Comparison of ENCODE assay signal across 16 cellular contexts in genomic region chr22:43232445-43232844, GRCh38. TPM values are rescaled to one million over a fixed set of nuclear protein-coding genes. Genes with fewer than 3 reads are reported as not detected.
DNase-seq lines count a peak whose midpoint lies in the region; ATAC-seq and TF ChIP-seq lines count a peak whose summit lies in the region.
"Had no signal": no experiment of that assay in that cellular context is flagged by ENCODE, and none has a peak within 500 bp of the region (broad histone marks: within the 10 kb centered on the region; RNA-seq: fewer than 3 reads in every experiment).

No MANE protein-coding gene starts in this region.

- H3K56ac ChIP-seq in H9 (ENCODE audit: insufficient read length, low read depth, low read length), result no peak overlapping the region

- H3K79me2 ChIP-seq in H9 (ENCODE audit: insufficient read depth, low read length), result no peaks in the 10 kb centered on the region

- no peak overlapping the region for H3K4ac ChIP-seq in H9 (ENCODE audit: low read depth, low read length)

- H3K4me3 ChIP-seq in left lung, result no peak overlapping the region
- H3K4me3 ChIP-seq: GM23338, K562 had no signal

- H3K27me3 ChIP-seq in H9 (ENCODE audit: insufficient read depth, low read length) (no peaks in the 10 kb centered on the region), left lung (no peaks in the 10 kb centered on the region)
- H3K27me3 ChIP-seq: BE2C had no signal

- no peak overlapping the region for H2BK120ac ChIP-seq in H9 (ENCODE audit: low read depth, low read length, poor library complexity, severe bottlenecking)

- H3K23ac ChIP-seq in H9 (ENCODE audit: insufficient read length, low read depth, low read length), result no peak overlapping the region

- no peaks in the 10 kb centered on the region for H4K20me1 ChIP-seq in H9 (ENCODE audit: control insufficient read depth, insufficient read depth, insufficient read length)

- no peak overlapping the region for H4K91ac ChIP-seq in H9 (ENCODE audit: insufficient read length, low read depth, low read length)

- no peak overlapping the region for H3T11ph ChIP-seq in H9 (ENCODE audit: low read length)

- WGBS in H9 (ENCODE audit: extremely low coverage, insufficient read length, low lambda C conversion rate), result no CpG with 5 or more reads among the region's 8 CpGs

- H4K5ac ChIP-seq in H9 (ENCODE audit: insufficient read length, low read depth, low read length), result no peak overlapping the region

- H3K27me3 Mint-ChIP-seq in H9 (ENCODE audit: low read depth), result peaks cover 7% of the 10 kb centered on the region
- peaks cover 13% of the 10 kb centered on the region for H3K27me3 Mint-ChIP-seq in T-helper 17 cell
- H3K27me3 Mint-ChIP-seq in CD14-positive monocyte (ENCODE audit: low read depth in 3 of 3), result peaks cover 0 to 3% (median 2%) of the 10 kb centered on the region in 3 donors

- H3K4me3 Mint-ChIP-seq in H9, result no peak overlapping the region
- peak overlapping the region; percentile 41 for H3K4me3 Mint-ChIP-seq in T-helper 17 cell
- H3K4me3 Mint-ChIP-seq in stimulated activated effector memory CD8-positive, alpha-beta T cell treated with anti-CD3 and anti-CD28 coated beads, Interleukin-12 subunit alpha, Interleukin-12 subunit beta, amount 100 ng/mL, for 72 hours, result no peak overlapping the region
- no peak overlapping the region for H3K4me3 Mint-ChIP-seq in CD14-positive monocyte
- H3K4me3 Mint-ChIP-seq: CD4-positive, alpha-beta T cell; GM23338 had no signal

- H3K18ac ChIP-seq in H9 (ENCODE audit: insufficient read length, low read depth, low read length), result no peak overlapping the region

- no peak overlapping the region for H3K4me2 ChIP-seq in H9 (ENCODE audit: insufficient read depth, insufficient read length, low read length)
- H3K4me2 ChIP-seq: GM23338 had no signal

- H3K23me2 ChIP-seq in H9 (ENCODE audit: insufficient read length, low read depth, low read length, poor library complexity, severe bottlenecking), result no peaks in the 10 kb centered on the region

- H2BK5ac ChIP-seq in H9 (ENCODE audit: insufficient read length, low read length), result no peak overlapping the region

- no peaks in the 10 kb centered on the region; a peak in 1 of 5 replicates for H3K9me3 Mint-ChIP-seq in H9
- H3K9me3 Mint-ChIP-seq in stimulated activated effector memory CD8-positive, alpha-beta T cell treated with anti-CD3 and anti-CD28 coated beads, Interleukin-12 subunit alpha, Interleukin-12 subunit beta, amount 100 ng/mL, for 72 hours, result no peaks in the 10 kb centered on the region
- H3K9me3 Mint-ChIP-seq in CD14-positive monocyte, result peaks cover 0 to 2% (median 0%) of the 10 kb centered on the region in 7 donors
- H3K9me3 Mint-ChIP-seq: CD4-positive, alpha-beta T cell; GM23338 had no signal

- no peak for TF ChIP-seq CTCF in H9 (conservative IDR thresholded peaks at IDR 0.05)
- no peak for TF ChIP-seq CTCF in left lung (IDR thresholded peaks at IDR 0.05)
- TF ChIP-seq CTCF in CD14-positive monocyte (IDR thresholded peaks at IDR 0.05), result no peak

- H3K27ac Mint-ChIP-seq in H9 (peak overlapping the region in 2 of 3 experiments; percentile 29 to 93; a peak in 2 of 7 replicates), T-helper 17 cell (no peak overlapping the region), CD14-positive monocyte (no peak overlapping the region)
- H3K27ac Mint-ChIP-seq in stimulated activated effector memory CD8-positive, alpha-beta T cell treated with anti-CD3 and anti-CD28 coated beads, Interleukin-12 subunit alpha, Interleukin-12 subunit beta, amount 100 ng/mL, for 72 hours, result peak overlapping the region; percentile 74
- H3K27ac Mint-ChIP-seq: CD4-positive, alpha-beta T cell; GM23338 had no signal

- H2AFZ ChIP-seq in H9 (ENCODE audit: low read length), result no peak overlapping the region
- H2AFZ ChIP-seq: GM23338 had no signal

- no peak overlapping the region for H4K8ac ChIP-seq in H9 (replicated peaks; ENCODE audit: insufficient read length, low read depth, low read length)

- DNase-seq in H9, result no peak
- no peak for DNase-seq in T-helper 17 cell
- DNase-seq in left lung, result no peak
- DNase-seq in stimulated activated effector memory CD8-positive, alpha-beta T cell treated with anti-CD3 and anti-CD28 coated beads, Interleukin-12 subunit alpha, Interleukin-12 subunit beta, amount 100 ng/mL, for 72 hours (ENCODE audit: low spot score in 2 of 2), result no peak
- DNase-seq in ACHN, result no peak
- no peak for DNase-seq in CD14-positive monocyte (ENCODE audit: low spot score)
- DNase-seq: BE2C; C1 segment of cervical spinal cord; Caco-2; CD4-positive, alpha-beta T cell; DMS79; GDM1; H7 had no signal

- H3K4me1 Mint-ChIP-seq in H9 (peaks cover 17 to 22% of the 10 kb centered on the region in 2 experiments), T-helper 17 cell (peaks cover 5% of the 10 kb centered on the region), CD14-positive monocyte (peaks cover 5% of the 10 kb centered on the region)
- peaks cover 7% of the 10 kb centered on the region for H3K4me1 Mint-ChIP-seq in stimulated activated effector memory CD8-positive, alpha-beta T cell treated with anti-CD3 and anti-CD28 coated beads, Interleukin-12 subunit alpha, Interleukin-12 subunit beta, amount 100 ng/mL, for 72 hours

- no peak overlapping the region for H3K9ac ChIP-seq in H9 (ENCODE audit: extremely low read depth, insufficient read length, low read length)

- no peak overlapping the region for H2AK5ac ChIP-seq in H9 (ENCODE audit: insufficient read length, low read length)

- no peaks in the 10 kb centered on the region for H3K36me3 ChIP-seq in left lung
- H3K36me3 ChIP-seq: BE2C had no signal

- H2BK20ac ChIP-seq in H9 (ENCODE audit: low read depth, low read length, poor library complexity, severe bottlenecking), result no peak overlapping the region

- no peak for ATAC-seq in T-helper 17 cell
- ATAC-seq in left lung, result peak; percentile 26
- no peak for ATAC-seq in stimulated activated effector memory CD8-positive, alpha-beta T cell treated with anti-CD3 and anti-CD28 coated beads, Interleukin-12 subunit alpha, Interleukin-12 subunit beta, amount 100 ng/mL, for 72 hours
- ATAC-seq in HG02623 (IDR thresholded peaks at IDR 0.05; ENCODE audit: unreplicated experiment), result no peak
- ATAC-seq: GM23338, K562 had no signal

- H3K27ac ChIP-seq in H9 (ENCODE audit: insufficient read length, low read depth, low read length) (no peak overlapping the region), left lung (no peak overlapping the region)

- no peaks in the 10 kb centered on the region for H3K36me3 Mint-ChIP-seq in H9 (ENCODE audit: insufficient read depth in 1 of 3, low read depth in 3 of 3)
- H3K36me3 Mint-ChIP-seq in T-helper 17 cell (ENCODE audit: low read depth), result no peaks in the 10 kb centered on the region
- peaks cover 6% of the 10 kb centered on the region for H3K36me3 Mint-ChIP-seq in stimulated activated effector memory CD8-positive, alpha-beta T cell treated with anti-CD3 and anti-CD28 coated beads, Interleukin-12 subunit alpha, Interleukin-12 subunit beta, amount 100 ng/mL, for 72 hours
- H3K36me3 Mint-ChIP-seq in CD14-positive monocyte, result no peaks in the 10 kb centered on the region

- no peak overlapping the region for H2BK15ac ChIP-seq in H9 (ENCODE audit: low read depth, low read length)

- H3K79me1 ChIP-seq in H9 (ENCODE audit: insufficient read depth, low read depth, low read length, poor library complexity, severe bottlenecking), result no peaks in the 10 kb centered on the region

- in situ Hi-C loops in ACHN (cut with HindIII; ENCODE audit: low pct_ligation_motif_present, low pct_unique_long_range_greater_than_20kb, low sequenced_read_pairs), result no loop called here

- no peaks in the 10 kb centered on the region for H3K4me1 ChIP-seq in H9 (ENCODE audit: insufficient read depth, low read length)
- peaks cover 0 to 13% of the 10 kb centered on the region in 2 donors for H3K4me1 ChIP-seq in left lung

- H3K14ac ChIP-seq in H9 (ENCODE audit: insufficient read depth, low read length), result no peak overlapping the region

- H2BK12ac ChIP-seq in H9 (ENCODE audit: insufficient read length, low read depth, low read length), result no peak overlapping the region

- intact Hi-C loops in left lung (cut with DNase I), result loop anchor here in 1 of 2 donors (5.0 to 10.0 kb wide), 2 partner anchors 112 to 155 kb away; partner anchors contain the start of gene SCUBE1
- intact Hi-C loops in CD14-positive monocyte (cut with micrococcal nuclease), result no loop called here

- no peaks in the 10 kb centered on the region for H3K9me3 ChIP-seq in H9 (ENCODE audit: control insufficient read depth, low read depth, low read length)
- no peaks in the 10 kb centered on the region for H3K9me3 ChIP-seq in T-helper 17 cell (ENCODE audit: control insufficient read depth, low read length, poor library complexity, severe bottlenecking)
- H3K9me3 ChIP-seq in left lung, result no peaks in the 10 kb centered on the region
- H3K9me3 ChIP-seq: BE2C, Caco-2 had no signal

RNA-seq across cellular contexts. Expression of gene TTLL12, which starts 45.5 kb away (rescaled TPM):
- total RNA-seq in H9 (2021), result 89.6 and 90.2 TPM in 2 replicates
- total RNA-seq in T-helper 17 cell, result 10 to 100 TPM; 12.8 to 17.8 TPM
- total RNA-seq in left lung, result 10 to 100 TPM; 26.4 to 42.1 TPM
- polyA plus RNA-seq in CD14-positive monocyte, result 10 to 100 TPM; 16.5 to 16.6 TPM

Comparison
In these comparisons a context has a peak if more than half of its experiments do, and no peak if none do; other contexts are left out.
1. H3K27ac Mint-ChIP-seq: peak in H9 (2 of 3) and stimulated activated effector memory CD8-positive, alpha-beta T cell treated with anti-CD3 and anti-CD28 coated beads, Interleukin-12 subunit alpha, Interleukin-12 subunit beta, amount 100 ng/mL, for 72 hours (single experiment); none in T-helper 17 cell (single experiment) and CD14-positive monocyte (0 of 7).